ENCODE assay signal across 1 cellular context in the genomic region with DNA sequence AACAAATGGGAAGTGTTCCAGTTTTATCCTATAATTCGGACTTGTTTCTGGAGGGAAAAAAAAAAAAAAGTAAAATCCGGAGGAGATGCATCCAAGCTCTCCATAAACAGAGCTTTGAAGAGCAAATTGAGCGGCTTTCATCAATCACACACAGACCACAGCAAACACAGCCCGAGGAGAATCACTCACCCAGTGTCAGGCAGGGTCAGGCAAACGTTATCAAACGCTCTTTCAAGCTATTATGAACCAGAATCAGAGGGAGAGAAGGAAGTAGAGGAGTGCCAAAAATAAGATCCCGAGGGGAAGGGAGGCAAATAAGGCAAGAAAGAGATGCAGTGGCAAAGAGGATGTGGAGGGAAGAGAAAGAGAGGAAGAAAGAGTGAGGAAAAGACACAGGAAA.
TF ChIP-seq lines count a peak whose summit lies in the region.

No MANE protein-coding gene starts in this region.

TF ChIP-seq in IMR-90, 13 proteins besides CTCF, POLR2A, EP300 and RAD21:
- TF ChIP-seq MAZ (IDR thresholded peaks at IDR 0.05; ENCODE audit: borderline replicate concordance, low read depth, low read length) (no peak), BHLHE40 (IDR thresholded peaks at IDR 0.05; ENCODE audit: low read depth, low read length) (no peak), FOS (IDR thresholded peaks at IDR 0.05; ENCODE audit: low read depth, low read length) (no peak), MAFK (IDR thresholded peaks at IDR 0.05; ENCODE audit: low read depth, low read length) (no peak), NFE2L2 (IDR thresholded peaks at IDR 0.05; ENCODE audit: low read depth, low read length) (no peak), CEBPB (IDR thresholded peaks at IDR 0.05; ENCODE audit: low read depth, low read length) (no peak), MXI1 (IDR thresholded peaks at IDR 0.05; ENCODE audit: borderline replicate concordance, low read depth, low read length) (no peak), CHD1 (IDR thresholded peaks at IDR 0.05; ENCODE audit: low read depth, low read length) (no peak)
- TF ChIP-seq, protein P1, sequence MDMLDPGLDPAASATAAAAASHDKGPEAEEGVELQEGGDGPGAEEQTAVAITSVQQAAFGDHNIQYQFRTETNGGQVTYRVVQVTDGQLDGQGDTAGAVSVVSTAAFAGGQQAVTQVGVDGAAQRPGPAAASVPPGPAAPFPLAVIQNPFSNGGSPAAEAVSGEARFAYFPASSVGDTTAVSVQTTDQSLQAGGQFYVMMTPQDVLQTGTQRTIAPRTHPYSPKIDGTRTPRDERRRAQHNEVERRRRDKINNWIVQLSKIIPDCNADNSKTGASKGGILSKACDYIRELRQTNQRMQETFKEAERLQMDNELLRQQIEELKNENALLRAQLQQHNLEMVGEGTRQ (IDR thresholded peaks at IDR 0.05; ENCODE audit: low read depth, low read length), result no peak
